9 cellular contexts compared by ENCODE assay signal in genomic region chr17:43779145-43780125, GRCh38. TPM values are rescaled to one million over a fixed set of nuclear protein-coding genes. Genes with fewer than 3 reads are reported as not detected.
DNase-seq lines count a peak whose midpoint lies in the region; ATAC-seq and TF ChIP-seq lines count a peak whose summit lies in the region.
"Had no signal": no experiment of that assay in that cellular context is flagged by ENCODE, and none has a peak within 500 bp of the region (broad histone marks: within the 10 kb centered on the region; RNA-seq: fewer than 3 reads in every experiment).

No MANE protein-coding gene starts in this region.

- intact Hi-C loops in mammary epithelial cell (cut with micrococcal nuclease) = no loop called here

- peak; percentile 16 for TF ChIP-seq CTCF in AG09309 (IDR thresholded peaks at IDR 0.05; ENCODE audit: control insufficient read depth, insufficient read depth, low read depth, low read length, missing control alignments)
- peak in 1 of 2 donors; percentile 19 for TF ChIP-seq CTCF in mammary epithelial cell (conservative IDR thresholded peaks at IDR 0.05 in 1 of 2, IDR thresholded peaks at IDR 0.05 in 1 of 2; ENCODE audit: extremely low read depth in 1 of 2, insufficient read depth in 1 of 2, low read depth in 1 of 2, low read length in 2 of 2)
- no peak for TF ChIP-seq CTCF in liver (IDR thresholded peaks at IDR 0.05; ENCODE audit: low read depth, low read length, missing input control)

- peaks cover under 1% of the 10 kb centered on the region for H3K36me3 ChIP-seq in mammary epithelial cell (ENCODE audit: insufficient read depth, low read length)
- H3K36me3 ChIP-seq in liver (ENCODE audit: control insufficient read depth in 4 of 4, insufficient read depth in 3 of 4, low read depth in 1 of 4, low read length in 3 of 4) = peaks cover 0 to 1% (median under 1%) of the 10 kb centered on the region in 4 donors
- H3K36me3 ChIP-seq in thymus (ENCODE audit: control insufficient read depth, insufficient read depth) = no peaks in the 10 kb centered on the region

- CTCF ChIA-PET in mammary epithelial cell (lab: Charles Lee; ENCODE audit: low non-redundant PET) = interaction anchor here (0.6 kb wide), 1 partner anchor 165 kb away, joined by 3 read pairs; no protein-coding TSS in a partner anchor

- peaks cover 31% of the 10 kb centered on the region for H3K79me2 ChIP-seq in mammary epithelial cell (ENCODE audit: insufficient read depth, low read length)

- DNase-seq in AG09309 (ENCODE audit: low read depth) (no peak), NOMO-1 treated with DMSO at 0.1 percent for 48 hours (lab: John Stamatoyannopoulos, UW; ENCODE audit: unreplicated experiment) (peak; percentile 71), mammary epithelial cell (no peak), OCI-M2 (lab: John Stamatoyannopoulos, UW; ENCODE audit: unreplicated experiment) (no peak), Ammon's horn (ENCODE audit: low spot score) (no peak)

- peak; percentile 20 for ATAC-seq in GM19463 (IDR thresholded peaks at IDR 0.05; ENCODE audit: unreplicated experiment)

- H3K4me1 ChIP-seq in mammary epithelial cell (ENCODE audit: insufficient read depth, low read length) (peaks cover 14% of the 10 kb centered on the region), liver (ENCODE audit: control insufficient read depth in 4 of 4, insufficient read depth in 4 of 4, low read length in 3 of 4) (peaks cover 7 to 41% (median 36%) of the 10 kb centered on the region in 4 donors), thymus (ENCODE audit: control insufficient read depth, insufficient read depth, low read length) (no peaks in the 10 kb centered on the region)

- H2AFZ ChIP-seq in mammary epithelial cell (ENCODE audit: low read depth, low read length) = peak overlapping the region; percentile 97

- H3K27me3 ChIP-seq in mammary epithelial cell (ENCODE audit: insufficient read depth, low read length) (no peaks in the 10 kb centered on the region), liver (ENCODE audit: control insufficient read depth in 4 of 4, insufficient read depth in 4 of 4, low read length in 3 of 4) (no peaks in the 10 kb centered on the region), thymus (ENCODE audit: control insufficient read depth, insufficient read depth) (peaks cover 20% of the 10 kb centered on the region)

- peak overlapping the region; percentile 95 for H3K4me2 ChIP-seq in mammary epithelial cell (ENCODE audit: insufficient read depth, low read depth, low read length)

- dilution Hi-C loops in mammary epithelial cell (cut with HindIII; ENCODE audit: low sequenced_read_pairs) = loop anchor here (5.0 kb wide), 1 partner anchor 123 kb away; no protein-coding TSS in a partner anchor

- peak overlapping the region; percentile 50 for H3K4me3 ChIP-seq in AG09309 (ENCODE audit: control insufficient read depth, low read depth, low read length)
- peak overlapping the region; percentile 51 to 97 (median 89) for H3K4me3 ChIP-seq in mammary epithelial cell (replicated peaks in 1 of 3; ENCODE audit: insufficient read depth in 1 of 3, low read depth in 2 of 3, low read length in 3 of 3)
- peak overlapping the region; percentile 41 to 77 (median 66) for H3K4me3 ChIP-seq in liver (ENCODE audit: low read depth in 1 of 3, low read length in 3 of 3)
- peak overlapping the region; percentile 87 for H3K4me3 ChIP-seq in thymus (ENCODE audit: low read length)

- no peaks in the 10 kb centered on the region for H4K20me1 ChIP-seq in mammary epithelial cell (ENCODE audit: insufficient read depth, low read length)

- in situ Hi-C loops in mammary epithelial cell (cut with MboI; ENCODE audit: low sequenced_read_pairs in 2 of 2) = no loop called here

- BruUV-seq in mammary epithelial cell (replicated peaks; lab: Mats Ljungman, UMichigan) = no TSS peak

- H3K9ac ChIP-seq in mammary epithelial cell (ENCODE audit: insufficient read depth, low read length) (peak overlapping the region; percentile 54), liver (ENCODE audit: low read depth in 1 of 2, low read length in 2 of 2) (peak overlapping the region; percentile 62 to 69)

- H3K27ac ChIP-seq in mammary epithelial cell (ENCODE audit: insufficient read depth, low read depth, low read length) = peak overlapping the region; percentile 93
- peak overlapping the region; percentile 65 to 98 for H3K27ac ChIP-seq in liver (ENCODE audit: low read depth in 1 of 2, low read length in 2 of 2)
- H3K27ac ChIP-seq in thymus (ENCODE audit: low read depth) = peak overlapping the region; percentile 80

- no peak for TF ChIP-seq RAD21 in liver (IDR thresholded peaks at IDR 0.05)

- H3K9me3 ChIP-seq in mammary epithelial cell (replicated peaks; ENCODE audit: insufficient read depth, low read length) (no peaks in the 10 kb centered on the region), liver (ENCODE audit: control insufficient read depth in 4 of 4, low read length in 3 of 4) (no peaks in the 10 kb centered on the region), thymus (ENCODE audit: control insufficient read depth) (no peaks in the 10 kb centered on the region)
- H3K9me3 ChIP-seq: mucosa of descending colon had no signal

- WGBS in mammary epithelial cell (ENCODE audit: low coverage, missing lambda C conversion rate) = 26% methylated on average over 8 of the region's 26 CpGs
- WGBS in liver = 13% methylated on average over 26 of the region's 26 CpGs
- 2% methylated on average over 26 of the region's 26 CpGs for WGBS in thymus

TF ChIP-seq in liver, 16 proteins besides CTCF, POLR2A, EP300 and RAD21:
- TF ChIP-seq RXRA (IDR thresholded peaks at IDR 0.05) (no peak), REST (IDR thresholded peaks at IDR 0.05) (no peak), HNF4A (conservative IDR thresholded peaks at IDR 0.05) (no peak), HNF4G (IDR thresholded peaks at IDR 0.05) (no peak), GABPA (IDR thresholded peaks at IDR 0.05 in 1 of 2, conservative IDR thresholded peaks at IDR 0.05 in 1 of 2) (no peak)
TF ChIP-seq in liver: peak in this region for 0.

RNA-seq across cellular contexts. Expression of gene DUSP3, which starts 0.7 kb away (rescaled TPM):
- total RNA-seq in mammary epithelial cell (10 to 100 TPM; 41.7 to 78.9 TPM), liver (100 to 1,000 TPM in 1 of 2 donors, 10 to 100 TPM in 1; 30.4 to 104 TPM)
- polyA plus RNA-seq in mammary epithelial cell (30.4 TPM), liver (10 to 100 TPM; 59.8 to 61.8 TPM), thymus (37.2 TPM)
- polyA minus RNA-seq in mammary epithelial cell = 50.5 TPM

RNA-seq across cellular contexts. Expression of gene CFAP97D1, which starts 0.8 kb away (rescaled TPM):
- total RNA-seq in mammary epithelial cell (under 1 TPM in 1 of 2 donors, not detected in 1; 0.24 TPM), liver (under 1 TPM in 1 of 2 donors, not detected in 1; 0.08 TPM)
- polyA plus RNA-seq in mammary epithelial cell (0.03 TPM), liver (not detected), thymus (0.11 TPM)
- polyA minus RNA-seq in mammary epithelial cell = not detected
- total RNA-seq: mucosa of descending colon had no signal

RNA-seq across cellular contexts. Expression of gene SOST, which starts 20.8 kb away (rescaled TPM):
- total RNA-seq in mammary epithelial cell (not detected), liver (not detected)
- polyA plus RNA-seq in mammary epithelial cell (not detected), liver (not detected), thymus (0.30 TPM)
- polyA minus RNA-seq in mammary epithelial cell = not detected
- total RNA-seq: mucosa of descending colon had no signal

RNA-seq across cellular contexts. Expression of gene MPP3, which starts 53.5 kb away (rescaled TPM):
- total RNA-seq in mammary epithelial cell (10 to 100 TPM; 10.8 to 19.6 TPM), liver (1 to 10 TPM in 1 of 2 donors, under 1 TPM in 1; 0.23 to 1.3 TPM)
- polyA plus RNA-seq in mammary epithelial cell (7.1 TPM), liver (under 1 TPM; 0.63 to 0.82 TPM), thymus (1.5 TPM)
- 3.5 TPM for polyA minus RNA-seq in mammary epithelial cell
